In genomic region chr6:16803294-16804006, GRCh38 we compare ENCODE assay signal across 11 cellular contexts. TPM values are rescaled to one million over a fixed set of nuclear protein-coding genes. Genes with fewer than 3 reads are reported as not detected.
DNase-seq lines count a peak whose midpoint lies in the region; ATAC-seq lines count a peak whose summit lies in the region.
"Had no signal": no experiment of that assay in that cellular context is flagged by ENCODE, and none has a peak within 500 bp of the region (broad histone marks: within the 10 kb centered on the region; RNA-seq: fewer than 3 reads in every experiment).

No MANE protein-coding gene starts in this region.

- no peaks in the 10 kb centered on the region for H3K27me3 ChIP-seq in H7 (ENCODE audit: control insufficient read depth, insufficient read depth, low read length)
- H3K27me3 ChIP-seq: Peyer's patch had no signal

- peak; percentile 74 for DNase-seq in H7
- DNase-seq in brain pericyte (ENCODE audit: low read depth, low spot score) = peak; percentile 36
- peak; percentile 7 for DNase-seq in hepatic stellate cell (ENCODE audit: low spot score)
- DNase-seq in nucleus accumbens (lab: John Stamatoyannopoulos, UW) = peak in 54 of 56 donors; percentile 23 to 94 (median 74)
- no peak for DNase-seq in NOMO-1 (lab: John Stamatoyannopoulos, UW; ENCODE audit: unreplicated experiment in 2 of 2)
- no peak for DNase-seq in LoVo (ENCODE audit: low spot score)

- H3K36me3 ChIP-seq in H7 (replicated peaks; ENCODE audit: control insufficient read depth, insufficient read depth, low read length) = no peaks in the 10 kb centered on the region
- H3K36me3 ChIP-seq: Peyer's patch had no signal

- H3K4me3 ChIP-seq in H7 (ENCODE audit: insufficient read depth, low read depth, low read length) = peak overlapping the region; percentile 28
- H3K4me3 ChIP-seq: lung had no signal

- no peak for ATAC-seq in HG03108 (IDR thresholded peaks at IDR 0.05; ENCODE audit: unreplicated experiment)
- no peak for ATAC-seq in GM18519 (IDR thresholded peaks at IDR 0.05; ENCODE audit: low FRiP score, unreplicated experiment)
- ATAC-seq: stimulated activated memory B cell treated with anti-CD40 and anti-IgM and Interleukin-4, amounts not matched to agents 10 μg/mL and 1 μg/mL and 100 μg/mL, for 72 hours had no signal

RNA-seq across cellular contexts. Expression of gene ATXN1, which starts 42.2 kb away (rescaled TPM):
- total RNA-seq in H7 (2014; rRNA removed; shearing (Covaris generic)) = 7.6 and 8.9 TPM in 2 replicates

Comparison
In these comparisons a context has a peak if more than half of its experiments do, and no peak if none do; other contexts are left out.
1. DNase-seq: peak in H7 (single experiment), brain pericyte (single experiment), hepatic stellate cell (single experiment) and nucleus accumbens (54 of 56); none in NOMO-1 (0 of 2) and LoVo (single experiment).